ENCODE assay signal across 10 cellular contexts in genomic region chr5:167261309-167262100, GRCh38.
DNase-seq lines count a peak whose midpoint lies in the region; ATAC-seq and TF ChIP-seq lines count a peak whose summit lies in the region.
"Had no signal": no experiment of that assay in that cellular context is flagged by ENCODE, and none has a peak within 500 bp of the region (broad histone marks: within the 10 kb centered on the region; RNA-seq: fewer than 3 reads in every experiment).

No MANE protein-coding gene starts in this region.

- no peak overlapping the region for H3K4me2 ChIP-seq in GM23338

- no peak for DNase-seq in AG04450 (ENCODE audit: low read depth, low spot score)
- DNase-seq in GM23338 (ENCODE audit: low spot score), result peak; percentile 74
- peak; percentile 24 for DNase-seq in RKO (ENCODE audit: low spot score)
- DNase-seq in foreskin fibroblast, result no peak
- no peak for DNase-seq in spleen
- DNase-seq in T-helper 2 cell treated with Interferon-gamma antibody and Interleukin-4, amounts not matched to agents 5 μg/mL and 100 μg/mL, for 36 hours (ENCODE audit: low spot score), result no peak
- no peak for DNase-seq in activated CD8-positive, alpha-beta memory T cell treated with anti-CD3 and anti-CD28 coated beads for 24 hours
- no peak for DNase-seq in COLO829 (ENCODE audit: low spot score)
- DNase-seq: activated CD8-positive, alpha-beta memory T cell treated with anti-CD3 and anti-CD28 coated beads, Interleukin-2, amount 50 U/mL, for 48 hours; NCI-H1436 treated with DMSO at 0.1 percent for 48 hours had no signal

- H3K4me1 ChIP-seq in GM23338 (ENCODE audit: insufficient read depth) (no peaks in the 10 kb centered on the region), spleen (no peaks in the 10 kb centered on the region)

- 71 to 78% (median 74%) methylated on average over 3 of the region's 3 CpGs for WGBS in spleen, 5 donors

- H3K27ac Mint-ChIP-seq in GM23338, result no peak overlapping the region
- H3K27ac Mint-ChIP-seq in T-helper 2 cell treated with Interferon-gamma antibody and Interleukin-4, amounts not matched to agents 5 μg/mL and 100 μg/mL, for 36 hours, result no peak overlapping the region

- H3F3A ChIP-seq in GM23338 (replicated peaks; ENCODE audit: low read depth), result no peaks in the 10 kb centered on the region

- H3K27ac ChIP-seq in AG04450 (ENCODE audit: low read depth, low read length), result no peak overlapping the region
- H3K27ac ChIP-seq in GM23338 (ENCODE audit: low read depth), result no peak overlapping the region
- no peak overlapping the region for H3K27ac ChIP-seq in spleen

- H4K20me1 ChIP-seq in GM23338 (replicated peaks; ENCODE audit: insufficient read depth), result no peaks in the 10 kb centered on the region

- CTCF ChIA-PET in AG04450 (lab: Charles Lee), result interaction anchor here (0.6 to 1.2 kb wide), 4 partner anchors 11 to 958 kb away, joined by 3 to 6 read pairs (median 4); no protein-coding TSS in a partner anchor

- no peak overlapping the region for H2AFZ ChIP-seq in GM23338

- H3K9me3 Mint-ChIP-seq in GM23338, result peaks cover 5% of the 10 kb centered on the region; the same call in 2 of the 3 replicates
- H3K9me3 Mint-ChIP-seq in T-helper 2 cell treated with Interferon-gamma antibody and Interleukin-4, amounts not matched to agents 5 μg/mL and 100 μg/mL, for 36 hours, result peaks cover 14% of the 10 kb centered on the region

- H3K9me3 ChIP-seq in AG04450 (ENCODE audit: control insufficient read depth, insufficient read depth, low read length) (no peaks in the 10 kb centered on the region), spleen (peaks cover 0 to 3% (median 0%) of the 10 kb centered on the region in 8 donors)

- H3K36me3 ChIP-seq in GM23338 (ENCODE audit: insufficient read depth), result no peaks in the 10 kb centered on the region
- no peaks in the 10 kb centered on the region for H3K36me3 ChIP-seq in spleen

- no peak for TF ChIP-seq POLR2A in spleen (IDR thresholded peaks at IDR 0.05)

- ATAC-seq in GM23338, result peak; percentile 78

- no peak overlapping the region for H3K4me3 Mint-ChIP-seq in GM23338
- no peak overlapping the region for H3K4me3 Mint-ChIP-seq in T-helper 2 cell treated with Interferon-gamma antibody and Interleukin-4, amounts not matched to agents 5 μg/mL and 100 μg/mL, for 36 hours

- no peaks in the 10 kb centered on the region for H3K9me2 ChIP-seq in GM23338 (ENCODE audit: insufficient read depth)

- H3K4me1 Mint-ChIP-seq in GM23338, result no peaks in the 10 kb centered on the region
- H3K4me1 Mint-ChIP-seq in T-helper 2 cell treated with Interferon-gamma antibody and Interleukin-4, amounts not matched to agents 5 μg/mL and 100 μg/mL, for 36 hours (ENCODE audit: low read depth), result no peaks in the 10 kb centered on the region

- TF ChIP-seq CTCF in AG04450 (IDR thresholded peaks at IDR 0.05; ENCODE audit: low read depth, low read length), result peak; percentile 44
- TF ChIP-seq CTCF in GM23338 (conservative IDR thresholded peaks at IDR 0.05; ENCODE audit: low read depth in 2 of 2), result peak; percentile 78 to 90
- peak; percentile 32 for TF ChIP-seq CTCF in foreskin fibroblast (IDR thresholded peaks at IDR 0.05; ENCODE audit: low read depth, low read length)
- TF ChIP-seq CTCF in spleen (IDR thresholded peaks at IDR 0.05 in 8 of 11, conservative IDR thresholded peaks at IDR 0.05 in 3 of 11), result no peak

- H3K36me3 Mint-ChIP-seq in GM23338 (ENCODE audit: low read depth), result peaks cover 6% of the 10 kb centered on the region; the same call in 1 of the 3 replicates
- no peaks in the 10 kb centered on the region for H3K36me3 Mint-ChIP-seq in T-helper 2 cell treated with Interferon-gamma antibody and Interleukin-4, amounts not matched to agents 5 μg/mL and 100 μg/mL, for 36 hours (ENCODE audit: low read depth)

- intact Hi-C loops in spleen (cut with DNase I; ENCODE audit: low total_unique reads), result no loop called here

- H3K27me3 Mint-ChIP-seq in GM23338 (ENCODE audit: insufficient read depth, low read depth, poor library complexity), result no peaks in the 10 kb centered on the region
- H3K27me3 Mint-ChIP-seq in T-helper 2 cell treated with Interferon-gamma antibody and Interleukin-4, amounts not matched to agents 5 μg/mL and 100 μg/mL, for 36 hours (ENCODE audit: low read depth), result no peaks in the 10 kb centered on the region

- H3K4me3 ChIP-seq in AG04450 (ENCODE audit: low read depth, low read length) (no peak overlapping the region), GM23338 (no peak overlapping the region), foreskin fibroblast (ENCODE audit: low read depth in 1 of 2, low read length in 2 of 2) (no peak overlapping the region), spleen (no peak overlapping the region)

- POLR2A ChIA-PET in AG04450 (lab: Yijun Ruan, JAX), result no interaction called here

- H3K27me3 ChIP-seq in AG04450 (ENCODE audit: control insufficient read depth, insufficient read depth, low read length) (no peaks in the 10 kb centered on the region), GM23338 (ENCODE audit: insufficient read depth) (no peaks in the 10 kb centered on the region), spleen (replicated peaks in 1 of 7) (no peaks in the 10 kb centered on the region)

- no peaks in the 10 kb centered on the region for H3K79me2 ChIP-seq in GM23338 (replicated peaks; ENCODE audit: insufficient read depth)

TF ChIP-seq in GM23338, 12 proteins besides CTCF, POLR2A, EP300 and RAD21 (continues in another document):
- no peak for TF ChIP-seq ZNF331 (CRISPR knock-in tag; IDR thresholded peaks at IDR 0.05; ENCODE audit: low read depth)
- no peak for TF ChIP-seq STAT1 (IDR thresholded peaks at IDR 0.05; ENCODE audit: unreplicated experiment)
- TF ChIP-seq, protein P1, sequence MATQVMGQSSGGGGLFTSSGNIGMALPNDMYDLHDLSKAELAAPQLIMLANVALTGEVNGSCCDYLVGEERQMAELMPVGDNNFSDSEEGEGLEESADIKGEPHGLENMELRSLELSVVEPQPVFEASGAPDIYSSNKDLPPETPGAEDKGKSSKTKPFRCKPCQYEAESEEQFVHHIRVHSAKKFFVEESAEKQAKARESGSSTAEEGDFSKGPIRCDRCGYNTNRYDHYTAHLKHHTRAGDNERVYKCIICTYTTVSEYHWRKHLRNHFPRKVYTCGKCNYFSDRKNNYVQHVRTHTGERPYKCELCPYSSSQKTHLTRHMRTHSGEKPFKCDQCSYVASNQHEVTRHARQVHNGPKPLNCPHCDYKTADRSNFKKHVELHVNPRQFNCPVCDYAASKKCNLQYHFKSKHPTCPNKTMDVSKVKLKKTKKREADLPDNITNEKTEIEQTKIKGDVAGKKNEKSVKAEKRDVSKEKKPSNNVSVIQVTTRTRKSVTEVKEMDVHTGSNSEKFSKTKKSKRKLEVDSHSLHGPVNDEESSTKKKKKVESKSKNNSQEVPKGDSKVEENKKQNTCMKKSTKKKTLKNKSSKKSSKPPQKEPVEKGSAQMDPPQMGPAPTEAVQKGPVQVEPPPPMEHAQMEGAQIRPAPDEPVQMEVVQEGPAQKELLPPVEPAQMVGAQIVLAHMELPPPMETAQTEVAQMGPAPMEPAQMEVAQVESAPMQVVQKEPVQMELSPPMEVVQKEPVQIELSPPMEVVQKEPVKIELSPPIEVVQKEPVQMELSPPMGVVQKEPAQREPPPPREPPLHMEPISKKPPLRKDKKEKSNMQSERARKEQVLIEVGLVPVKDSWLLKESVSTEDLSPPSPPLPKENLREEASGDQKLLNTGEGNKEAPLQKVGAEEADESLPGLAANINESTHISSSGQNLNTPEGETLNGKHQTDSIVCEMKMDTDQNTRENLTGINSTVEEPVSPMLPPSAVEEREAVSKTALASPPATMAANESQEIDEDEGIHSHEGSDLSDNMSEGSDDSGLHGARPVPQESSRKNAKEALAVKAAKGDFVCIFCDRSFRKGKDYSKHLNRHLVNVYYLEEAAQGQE (IDR thresholded peaks at IDR 0.05; ENCODE audit: unreplicated experiment), result no peak
- no peak for TF ChIP-seq ZNF114 (CRISPR knock-in tag; IDR thresholded peaks at IDR 0.05)
- TF ChIP-seq JUNB (IDR thresholded peaks at IDR 0.05; ENCODE audit: unreplicated experiment), result no peak

Comparison
In these comparisons a context has a peak if more than half of its experiments do, and no peak if none do; other contexts are left out.
1. DNase-seq: peak in GM23338 (single experiment) and RKO (single experiment); none in AG04450 (single experiment), foreskin fibroblast (0 of 2), spleen (single experiment), T-helper 2 cell treated with Interferon-gamma antibody and Interleukin-4, amounts not matched to agents 5 μg/mL and 100 μg/mL, for 36 hours (single experiment), activated CD8-positive, alpha-beta memory T cell treated with anti-CD3 and anti-CD28 coated beads for 24 hours (single experiment) and COLO829 (single experiment).
2. CTCF ChIP-seq: peak in AG04450 (single experiment), GM23338 (2 of 2) and foreskin fibroblast (single experiment); none in spleen (0 of 11).